Comparison of ENCODE assay signal across 11 cellular contexts in the genomic region with DNA sequence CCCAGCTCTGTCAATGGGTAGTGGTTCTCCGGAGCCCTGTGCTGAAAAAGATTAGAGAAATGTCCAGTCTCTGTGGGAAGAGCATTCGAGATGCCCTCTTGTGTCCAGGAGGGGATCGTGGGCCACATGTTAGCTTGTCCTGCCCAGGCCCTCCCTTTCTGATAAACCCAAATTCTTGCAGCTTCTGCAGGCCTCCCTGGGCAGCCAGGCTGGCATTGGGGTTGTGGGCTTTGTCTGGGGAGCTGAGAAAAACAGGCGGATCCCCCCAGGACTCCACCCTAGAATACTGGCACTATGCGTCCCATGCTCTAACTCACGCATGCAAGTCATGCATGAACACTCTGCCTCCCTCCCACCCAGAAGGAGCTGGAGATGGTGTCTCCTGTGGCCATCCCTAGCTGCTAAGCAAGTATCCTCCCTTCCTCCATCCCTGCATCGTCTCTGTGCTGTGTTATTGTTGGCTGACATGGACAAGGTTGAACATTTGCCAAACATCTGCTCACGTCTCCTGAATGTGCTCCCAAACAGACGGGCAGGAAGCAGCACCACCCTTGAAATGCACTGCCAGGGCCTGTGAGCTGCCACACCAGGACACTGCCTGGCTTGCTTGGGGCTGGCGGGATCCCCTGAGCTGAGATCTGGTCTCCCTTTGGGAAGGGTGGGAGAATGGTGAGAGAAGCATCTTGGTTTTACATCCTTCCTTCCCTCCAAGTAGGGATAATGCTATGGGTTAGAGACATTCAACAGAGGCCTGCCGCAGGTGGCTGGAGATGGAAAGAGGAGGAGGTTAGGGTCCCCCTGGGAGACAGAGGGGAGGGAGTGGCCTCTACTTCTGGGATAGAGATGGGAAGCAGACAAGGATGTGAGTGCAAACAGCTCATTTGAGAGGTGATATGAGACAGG. TPM values are rescaled to one million over a fixed set of nuclear protein-coding genes. Genes with fewer than 3 reads are reported as not detected.
A peak's percentile ranks its signal among the peaks of the same experiment; 100 is the strongest.
DNase-seq lines count a peak whose midpoint lies in the region; ATAC-seq and TF ChIP-seq lines count a peak whose summit lies in the region.
"Had no signal": no experiment of that assay in that cellular context is flagged by ENCODE, and none has a peak within 500 bp of the region (broad histone marks: within the 10 kb centered on the region; RNA-seq: fewer than 3 reads in every experiment).

No MANE protein-coding gene starts in this region.

- ATAC-seq in GM19397 (IDR thresholded peaks at IDR 0.05; ENCODE audit: unreplicated experiment) (no peak), HG03280 (IDR thresholded peaks at IDR 0.05; ENCODE audit: unreplicated experiment) (no peak)

- no peak overlapping the region for H3K4me3 ChIP-seq in BJ (ENCODE audit: low read depth, low read length)
- H3K4me3 ChIP-seq: HAP-1 had no signal

- H3K27me3 ChIP-seq in BJ (ENCODE audit: control insufficient read depth, insufficient read depth, low read length): no peaks in the 10 kb centered on the region

- no peaks in the 10 kb centered on the region for H3K27me3 Mint-ChIP-seq in chondrocyte (ENCODE audit: low read depth)
- H3K27me3 Mint-ChIP-seq: stimulated activated naive CD8-positive, alpha-beta T cell treated with anti-CD3 and anti-CD28 coated beads, Interleukin-15, Interleukin-2, amounts not matched to agents 100 ng/mL and 50 ng/mL, for 24 hours had no signal

- H3K9me3 Mint-ChIP-seq in chondrocyte (ENCODE audit: low read depth): no peaks in the 10 kb centered on the region
- H3K9me3 Mint-ChIP-seq: stimulated activated naive CD8-positive, alpha-beta T cell treated with anti-CD3 and anti-CD28 coated beads, Interleukin-15, Interleukin-2, amounts not matched to agents 100 ng/mL and 50 ng/mL, for 24 hours had no signal

- CTCF ChIA-PET in BJ (lab: Yijun Ruan, JAX): interaction anchor here (0.7 to 3.2 kb wide), 7 partner anchors 14 to 742 kb away, joined by 3 to 20 read pairs (median 4); no protein-coding TSS in a partner anchor

- H3K4me3 Mint-ChIP-seq in chondrocyte (ENCODE audit: unreplicated experiment): no peak overlapping the region

- TF ChIP-seq CTCF in BJ (IDR thresholded peaks at IDR 0.05; ENCODE audit: insufficient read depth, low read depth, low read length): no peak
- TF ChIP-seq CTCF in chondrocyte (IDR thresholded peaks at IDR 0.05): no peak
- TF ChIP-seq CTCF in GM20000 (IDR thresholded peaks at IDR 0.05; ENCODE audit: extremely low read depth, missing control alignments): no peak

- no peaks in the 10 kb centered on the region for H3K36me3 ChIP-seq in BJ (ENCODE audit: control insufficient read depth, insufficient read depth, low read length)
- H3K36me3 ChIP-seq: HAP-1 had no signal

- peak; percentile 71 for DNase-seq in BJ (ENCODE audit: low read depth)
- DNase-seq in NCI-H1092 treated with DMSO at 0.1 percent for 48 hours (lab: John Stamatoyannopoulos, UW): peak; percentile 39
- DNase-seq in chondrocyte (ENCODE audit: low spot score): no peak
- peak; percentile 81 for DNase-seq in myocyte (ENCODE audit: low read depth)
- no peak for DNase-seq in NOMO-1 (lab: John Stamatoyannopoulos, UW; ENCODE audit: unreplicated experiment in 2 of 2)
- DNase-seq in GM20000 (ENCODE audit: low spot score): no peak
- DNase-seq: Kasumi-1 had no signal

- peak overlapping the region; percentile 90 for H3K27ac Mint-ChIP-seq in chondrocyte (ENCODE audit: unreplicated experiment)

- H3K4me1 Mint-ChIP-seq in chondrocyte (ENCODE audit: low read depth): peaks cover 54% of the 10 kb centered on the region

- H3K36me3 Mint-ChIP-seq in chondrocyte (ENCODE audit: low read depth): no peaks in the 10 kb centered on the region

- POLR2A ChIA-PET in BJ (lab: Charles Lee): interaction anchor here (0.7 kb wide), 1 partner anchor 154 kb away, joined by 6 read pairs; no protein-coding TSS in a partner anchor

RNA-seq across cellular contexts. Expression of gene CFAP161, which starts 26.5 kb away (rescaled TPM):
- polyA plus RNA-seq in BJ (2011; rRNA removed): not detected in 2 replicates
- polyA minus RNA-seq in BJ (2011; rRNA and poly(A)+ RNA removed): 0.21 and 0.47 TPM in 2 replicates
- total RNA-seq in chondrocyte: not detected in 3 replicates
- total RNA-seq in myocyte: 0.24 TPM in 1 of 2 replicates, not detected in the other
- polyA plus RNA-seq in myocyte (2012): 0.20 TPM

RNA-seq across cellular contexts. Expression of gene IL16, which starts 36.1 kb away (rescaled TPM):
- 0.01 and 0.06 TPM in 2 replicates for polyA plus RNA-seq in BJ (2011; rRNA removed)
- 0.15 and 0.81 TPM in 2 replicates for polyA minus RNA-seq in BJ (2011; rRNA and poly(A)+ RNA removed)
- total RNA-seq in chondrocyte: 1.1 to 2.5 TPM (median 2.0 TPM) in 3 replicates
- 0.16 and 0.32 TPM in 2 replicates for total RNA-seq in myocyte
- 3.1 TPM for polyA plus RNA-seq in myocyte (2012)

Comparison
In these comparisons a context has a peak if more than half of its experiments do, and no peak if none do; other contexts are left out.
1. DNase-seq: peak in BJ (single experiment), NCI-H1092 treated with DMSO at 0.1 percent for 48 hours (single experiment) and myocyte (single experiment); none in chondrocyte (single experiment), NOMO-1 (0 of 2) and GM20000 (single experiment).